8 cellular contexts compared by ENCODE assay signal in genomic region chr19:1885398-1886119, GRCh38. TPM values are rescaled to one million over a fixed set of nuclear protein-coding genes. Genes with fewer than 3 reads are reported as not detected.
DNase-seq lines count a peak whose midpoint lies in the region; ATAC-seq and TF ChIP-seq lines count a peak whose summit lies in the region.
"Not testable (repeated sequence)": the region's sequence is repeated elsewhere in the genome, so short reads cannot be mapped to it uniquely, and the experiment has no call there.

TSS of gene ABHD17A (minus strand) at chr19:1885496. CDS start at chr19:1881566, 3,930 bp downstream.

- H3K27me3 Mint-ChIP-seq in activated naive CD4-positive, alpha-beta T cell treated with anti-CD3 and anti-CD28 coated beads, Interleukin-2, amount 10 ng/mL, durations not matched to agents 7 days and 5 days; neural crest cell (ENCODE audit: low read depth); stimulated activated naive CD8-positive, alpha-beta T cell treated with anti-CD3 and anti-CD28 coated beads, Interleukin-15, Interleukin-2, amounts not matched to agents 100 ng/mL and 50 ng/mL, for 24 hours: not testable (repeated sequence)

- H3K36me3 Mint-ChIP-seq in activated naive CD4-positive, alpha-beta T cell treated with anti-CD3 and anti-CD28 coated beads, Interleukin-2, amount 10 ng/mL, durations not matched to agents 7 days and 5 days = peaks cover 30% of the 10 kb centered on the region
- H3K36me3 Mint-ChIP-seq in neural crest cell (ENCODE audit: low read depth) = not testable (repeated sequence)
- peaks cover 20% of the 10 kb centered on the region for H3K36me3 Mint-ChIP-seq in stimulated activated naive CD8-positive, alpha-beta T cell treated with anti-CD3 and anti-CD28 coated beads, Interleukin-15, Interleukin-2, amounts not matched to agents 100 ng/mL and 50 ng/mL, for 24 hours (ENCODE audit: low read depth)

- peaks cover 0 to 11% of the 10 kb centered on the region in 2 experiments; a peak in 1 of 3 replicates for H3K36me3 ChIP-seq in HEK293 (ENCODE audit: control insufficient read depth in 2 of 2, insufficient read depth in 1 of 2, low read length in 2 of 2)

- peaks cover 48% of the 10 kb centered on the region for H3K4me1 Mint-ChIP-seq in activated naive CD4-positive, alpha-beta T cell treated with anti-CD3 and anti-CD28 coated beads, Interleukin-2, amount 10 ng/mL, durations not matched to agents 7 days and 5 days
- peaks cover 33% of the 10 kb centered on the region for H3K4me1 Mint-ChIP-seq in neural crest cell
- H3K4me1 Mint-ChIP-seq in stimulated activated naive CD8-positive, alpha-beta T cell treated with anti-CD3 and anti-CD28 coated beads, Interleukin-15, Interleukin-2, amounts not matched to agents 100 ng/mL and 50 ng/mL, for 24 hours (ENCODE audit: low read depth) = peaks cover 29% of the 10 kb centered on the region

- H3K27ac ChIP-seq in HEK293 (ENCODE audit: extremely low read depth, low read depth, low read length) (peak within 1 kb of the TSS; percentile 78), foreskin keratinocyte (peak within 1 kb of the TSS; percentile 45)

- ATAC-seq in foreskin keratinocyte = peak; percentile 81

- POLR2A ChIA-PET in HEK293 (lab: Yijun Ruan, JAX) = interaction anchor here (0.6 to 2.7 kb wide), 7 partner anchors 10 to 26 kb away, joined by 3 to 22 read pairs (median 3); no protein-coding TSS in a partner anchor

- peak within 1 kb of the TSS; percentile 90 for H3K27ac Mint-ChIP-seq in activated naive CD4-positive, alpha-beta T cell treated with anti-CD3 and anti-CD28 coated beads, Interleukin-2, amount 10 ng/mL, durations not matched to agents 7 days and 5 days
- H3K27ac Mint-ChIP-seq in neural crest cell (ENCODE audit: unreplicated experiment) = peak within 1 kb of the TSS; percentile 95
- peak within 1 kb of the TSS; percentile 87 for H3K27ac Mint-ChIP-seq in stimulated activated naive CD8-positive, alpha-beta T cell treated with anti-CD3 and anti-CD28 coated beads, Interleukin-15, Interleukin-2, amounts not matched to agents 100 ng/mL and 50 ng/mL, for 24 hours

- not testable (repeated sequence) for H3K9me3 ChIP-seq in HEK293 (ENCODE audit: control insufficient read depth, insufficient read depth, low read depth, low read length)

- peak within 1 kb of the TSS; percentile 90 for H3K4me3 Mint-ChIP-seq in activated naive CD4-positive, alpha-beta T cell treated with anti-CD3 and anti-CD28 coated beads, Interleukin-2, amount 10 ng/mL, durations not matched to agents 7 days and 5 days
- H3K4me3 Mint-ChIP-seq in neural crest cell = peak within 1 kb of the TSS; percentile 97
- peak within 1 kb of the TSS; percentile 99 for H3K4me3 Mint-ChIP-seq in stimulated activated naive CD8-positive, alpha-beta T cell treated with anti-CD3 and anti-CD28 coated beads, Interleukin-15, Interleukin-2, amounts not matched to agents 100 ng/mL and 50 ng/mL, for 24 hours

- H3K9me3 Mint-ChIP-seq in activated naive CD4-positive, alpha-beta T cell treated with anti-CD3 and anti-CD28 coated beads, Interleukin-2, amount 10 ng/mL, durations not matched to agents 7 days and 5 days; neural crest cell; stimulated activated naive CD8-positive, alpha-beta T cell treated with anti-CD3 and anti-CD28 coated beads, Interleukin-15, Interleukin-2, amounts not matched to agents 100 ng/mL and 50 ng/mL, for 24 hours: not testable (repeated sequence)

- H3K27me3 ChIP-seq in foreskin keratinocyte = not testable (repeated sequence)

- DNase-seq in EH (ENCODE audit: low read depth) = peak; percentile 91
- DNase-seq in NCI-H1092 treated with DMSO at 0.1 percent for 48 hours (lab: John Stamatoyannopoulos, UW) = peak; percentile 84
- DNase-seq in SKM-1 (lab: John Stamatoyannopoulos, UW; ENCODE audit: unreplicated experiment) = peak; percentile 82
- DNase-seq in activated naive CD4-positive, alpha-beta T cell treated with anti-CD3 and anti-CD28 coated beads, Interleukin-2, amount 10 ng/mL, durations not matched to agents 7 days and 5 days = peak; percentile 96
- peak; percentile 59 to 69 for DNase-seq in foreskin keratinocyte
- peak; percentile 94 for DNase-seq in neural crest cell (ENCODE audit: low read depth, low spot score)

- H3K4me3 ChIP-seq in HEK293 (ENCODE audit: low read depth, low read length) = peak within 1 kb of the TSS; percentile 65

- CTCF ChIA-PET in HEK293 (lab: Yijun Ruan, JAX) = interaction anchor here (1.2 kb wide), 1 partner anchor 21 kb away, joined by 4 read pairs; no protein-coding TSS in a partner anchor
- CTCF ChIA-PET in activated naive CD4-positive, alpha-beta T cell treated with anti-CD3 and anti-CD28 coated beads, Interleukin-2, amount 10 ng/mL, durations not matched to agents 7 days and 5 days (lab: Charles Lee) = interaction anchor here (0.9 to 1.0 kb wide), 2 partner anchors 9 to 21 kb away, joined by 3 read pairs; no protein-coding TSS in a partner anchor

- not testable (repeated sequence) for TF ChIP-seq CTCF in HEK293 (tag by site-specific recombination; IDR thresholded peaks at IDR 0.05); foreskin keratinocyte (conservative IDR thresholded peaks at IDR 0.05); neural crest cell (conservative IDR thresholded peaks at IDR 0.05)

- peaks cover 17% of the 10 kb centered on the region for H3K4me1 ChIP-seq in HEK293 (ENCODE audit: control insufficient read depth, insufficient read depth, low read length)
- not testable (repeated sequence) for H3K4me1 ChIP-seq in foreskin keratinocyte

TF ChIP-seq in HEK293, 187 proteins besides CTCF, POLR2A, EP300 and RAD21 (continues in another document):
- TF ChIP-seq ZNF398 (tag by site-specific recombination; IDR thresholded peaks at IDR 0.05) = peak; percentile 37; the same call in 1 of the 2 replicates
- peak; percentile 91 for TF ChIP-seq SP2 (tag by site-specific recombination; IDR thresholded peaks at IDR 0.05)
- TF ChIP-seq SP3 (tag by site-specific recombination; IDR thresholded peaks at IDR 0.05) = peak; percentile 87
- TF ChIP-seq, protein P1, sequence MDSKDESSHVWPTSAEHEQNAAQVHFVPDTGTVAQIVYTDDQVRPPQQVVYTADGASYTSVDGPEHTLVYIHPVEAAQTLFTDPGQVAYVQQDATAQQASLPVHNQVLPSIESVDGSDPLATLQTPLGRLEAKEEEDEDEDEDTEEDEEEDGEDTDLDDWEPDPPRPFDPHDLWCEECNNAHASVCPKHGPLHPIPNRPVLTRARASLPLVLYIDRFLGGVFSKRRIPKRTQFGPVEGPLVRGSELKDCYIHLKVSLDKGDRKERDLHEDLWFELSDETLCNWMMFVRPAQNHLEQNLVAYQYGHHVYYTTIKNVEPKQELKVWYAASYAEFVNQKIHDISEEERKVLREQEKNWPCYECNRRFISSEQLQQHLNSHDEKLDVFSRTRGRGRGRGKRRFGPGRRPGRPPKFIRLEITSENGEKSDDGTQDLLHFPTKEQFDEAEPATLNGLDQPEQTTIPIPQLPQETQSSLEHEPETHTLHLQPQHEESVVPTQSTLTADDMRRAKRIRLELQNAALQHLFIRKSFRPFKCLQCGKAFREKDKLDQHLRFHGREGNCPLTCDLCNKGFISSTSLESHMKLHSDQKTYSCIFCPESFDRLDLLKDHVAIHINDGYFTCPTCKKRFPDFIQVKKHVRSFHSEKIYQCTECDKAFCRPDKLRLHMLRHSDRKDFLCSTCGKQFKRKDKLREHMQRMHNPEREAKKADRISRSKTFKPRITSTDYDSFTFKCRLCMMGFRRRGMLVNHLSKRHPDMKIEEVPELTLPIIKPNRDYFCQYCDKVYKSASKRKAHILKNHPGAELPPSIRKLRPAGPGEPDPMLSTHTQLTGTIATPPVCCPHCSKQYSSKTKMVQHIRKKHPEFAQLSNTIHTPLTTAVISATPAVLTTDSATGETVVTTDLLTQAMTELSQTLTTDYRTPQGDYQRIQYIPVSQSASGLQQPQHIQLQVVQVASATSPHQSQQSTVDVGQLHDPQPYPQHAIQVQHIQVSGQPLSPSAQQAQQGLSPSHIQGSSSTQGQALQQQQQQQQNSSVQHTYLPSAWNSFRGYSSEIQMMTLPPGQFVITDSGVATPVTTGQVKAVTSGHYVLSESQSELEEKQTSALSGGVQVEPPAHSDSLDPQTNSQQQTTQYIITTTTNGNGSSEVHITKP (tag by site-specific recombination; IDR thresholded peaks at IDR 0.05) = peak; percentile 88
- peak; percentile 53; the same call in 1 of the 2 replicates for TF ChIP-seq KLF1 (tag by site-specific recombination; IDR thresholded peaks at IDR 0.05)
- TF ChIP-seq KLF8 (tag by site-specific recombination; IDR thresholded peaks at IDR 0.05) = peak; percentile 30; the same call in 1 of the 2 replicates
- peak; percentile 71 for TF ChIP-seq ZNF629 (tag by site-specific recombination; IDR thresholded peaks at IDR 0.05)
- 0 out of 2 replicates have a peak, but pooled peaks have one; percentile 16 for TF ChIP-seq ZEB2 (tag by site-specific recombination; IDR thresholded peaks at IDR 0.05)
- TF ChIP-seq, protein P2, sequence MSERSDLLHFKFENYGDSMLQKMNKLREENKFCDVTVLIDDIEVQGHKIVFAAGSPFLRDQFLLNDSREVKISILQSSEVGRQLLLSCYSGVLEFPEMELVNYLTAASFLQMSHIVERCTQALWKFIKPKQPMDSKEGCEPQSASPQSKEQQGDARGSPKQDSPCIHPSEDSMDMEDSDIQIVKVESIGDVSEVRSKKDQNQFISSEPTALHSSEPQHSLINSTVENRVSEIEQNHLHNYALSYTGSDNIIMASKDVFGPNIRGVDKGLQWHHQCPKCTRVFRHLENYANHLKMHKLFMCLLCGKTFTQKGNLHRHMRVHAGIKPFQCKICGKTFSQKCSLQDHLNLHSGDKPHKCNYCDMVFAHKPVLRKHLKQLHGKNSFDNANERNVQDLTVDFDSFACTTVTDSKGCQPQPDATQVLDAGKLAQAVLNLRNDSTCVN (tag by site-specific recombination; optimal IDR thresholded peaks at IDR 0.05) = peak; percentile 52

RNA-seq across cellular contexts. Expression of gene ABHD17A, which starts in this region (rescaled TPM):
- 49.1 and 50.3 TPM in 2 replicates for total RNA-seq in foreskin keratinocyte
- polyA plus RNA-seq in foreskin keratinocyte = 69.0 and 76.6 TPM in 2 replicates
- 73.9 and 74.1 TPM in 2 replicates for total RNA-seq in neural crest cell

Comparison
In these comparisons a context has a peak if more than half of its experiments do, and no peak if none do; other contexts are left out.
1. Peak in every context shown above with its lines: DNase-seq, ATAC-seq, H3K4me3 ChIP-seq and H3K27ac ChIP-seq.